ENCODE assay signal across 1 cellular context in the genomic region with DNA sequence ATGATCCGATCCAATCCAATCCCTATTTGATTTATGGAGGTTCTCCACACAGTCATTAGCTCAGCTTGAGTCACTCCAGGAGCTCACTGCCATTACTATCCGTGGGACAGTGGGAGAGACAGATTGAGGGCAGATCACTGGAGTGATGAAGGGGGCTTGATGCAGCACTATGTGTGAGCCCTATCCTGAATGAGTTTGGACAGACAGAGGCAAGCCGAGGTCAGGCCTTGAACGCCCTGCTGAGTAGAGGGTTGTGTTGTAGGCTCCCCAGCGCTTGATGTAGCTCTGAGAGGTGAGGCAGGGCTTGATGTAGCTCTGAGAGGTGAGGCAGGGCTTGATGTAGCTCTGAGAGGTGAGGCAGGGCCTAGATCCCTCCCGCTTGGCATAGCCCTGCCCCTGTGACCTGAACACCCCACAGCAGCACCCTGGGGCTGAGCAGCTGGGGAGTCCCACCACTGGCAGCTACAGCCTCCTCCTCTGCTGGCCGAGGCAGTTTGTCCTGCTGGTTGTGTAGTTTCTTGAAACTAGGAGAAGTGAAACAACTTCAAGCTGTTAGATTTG.
TF ChIP-seq lines count a peak whose summit lies in the region.

No MANE protein-coding gene starts in this region.

TF ChIP-seq in GM12878, 131 proteins besides CTCF, POLR2A, EP300 and RAD21 (continued from another document):
- TF ChIP-seq, protein P1, sequence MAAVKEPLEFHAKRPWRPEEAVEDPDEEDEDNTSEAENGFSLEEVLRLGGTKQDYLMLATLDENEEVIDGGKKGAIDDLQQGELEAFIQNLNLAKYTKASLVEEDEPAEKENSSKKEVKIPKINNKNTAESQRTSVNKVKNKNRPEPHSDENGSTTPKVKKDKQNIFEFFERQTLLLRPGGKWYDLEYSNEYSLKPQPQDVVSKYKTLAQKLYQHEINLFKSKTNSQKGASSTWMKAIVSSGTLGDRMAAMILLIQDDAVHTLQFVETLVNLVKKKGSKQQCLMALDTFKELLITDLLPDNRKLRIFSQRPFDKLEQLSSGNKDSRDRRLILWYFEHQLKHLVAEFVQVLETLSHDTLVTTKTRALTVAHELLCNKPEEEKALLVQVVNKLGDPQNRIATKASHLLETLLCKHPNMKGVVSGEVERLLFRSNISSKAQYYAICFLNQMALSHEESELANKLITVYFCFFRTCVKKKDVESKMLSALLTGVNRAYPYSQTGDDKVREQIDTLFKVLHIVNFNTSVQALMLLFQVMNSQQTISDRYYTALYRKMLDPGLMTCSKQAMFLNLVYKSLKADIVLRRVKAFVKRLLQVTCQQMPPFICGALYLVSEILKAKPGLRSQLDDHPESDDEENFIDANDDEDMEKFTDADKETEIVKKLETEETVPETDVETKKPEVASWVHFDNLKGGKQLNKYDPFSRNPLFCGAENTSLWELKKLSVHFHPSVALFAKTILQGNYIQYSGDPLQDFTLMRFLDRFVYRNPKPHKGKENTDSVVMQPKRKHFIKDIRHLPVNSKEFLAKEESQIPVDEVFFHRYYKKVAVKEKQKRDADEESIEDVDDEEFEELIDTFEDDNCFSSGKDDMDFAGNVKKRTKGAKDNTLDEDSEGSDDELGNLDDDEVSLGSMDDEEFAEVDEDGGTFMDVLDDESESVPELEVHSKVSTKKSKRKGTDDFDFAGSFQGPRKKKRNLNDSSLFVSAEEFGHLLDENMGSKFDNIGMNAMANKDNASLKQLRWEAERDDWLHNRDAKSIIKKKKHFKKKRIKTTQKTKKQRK (IDR thresholded peaks at IDR 0.05; ENCODE audit: low read depth, low read length) = no peak
- TF ChIP-seq YBX1 (IDR thresholded peaks at IDR 0.05) (no peak), RFX5 (IDR thresholded peaks at IDR 0.05; ENCODE audit: low read depth, low read length) (no peak), MTA3 (IDR thresholded peaks at IDR 0.05; ENCODE audit: borderline replicate concordance, low read length) (no peak), KDM1A (IDR thresholded peaks at IDR 0.05; ENCODE audit: borderline replicate concordance) (no peak), RELA (IDR thresholded peaks at IDR 0.05; ENCODE audit: borderline replicate concordance, partially characterized antibody) (no peak), EZH2 (IDR thresholded peaks at IDR 0.05; ENCODE audit: borderline replicate concordance, control insufficient read depth, low read depth, low read length) (no peak), CHD1 (IDR thresholded peaks at IDR 0.05; ENCODE audit: low read depth, low read length) (no peak), CREM (IDR thresholded peaks at IDR 0.05; ENCODE audit: low read depth) (no peak), RUNX3 (IDR thresholded peaks at IDR 0.05; ENCODE audit: low read length) (no peak)
TF ChIP-seq in GM12878: peak in this region for 0.
